ENCODE assay signal across 7 cellular contexts in genomic region chr7:116138202-116138801, GRCh38.
A peak's percentile ranks its signal among the peaks of the same experiment; 100 is the strongest.
DNase-seq lines count a peak whose midpoint lies in the region; ATAC-seq and TF ChIP-seq lines count a peak whose summit lies in the region.

No MANE protein-coding gene starts in this region.

- ATAC-seq in GM19397 (IDR thresholded peaks at IDR 0.05; ENCODE audit: unreplicated experiment) (peak; percentile 91), HG03280 (IDR thresholded peaks at IDR 0.05; ENCODE audit: unreplicated experiment) (peak; percentile 91), body of pancreas (peak; percentile 75)

- TF ChIP-seq POLR2A in body of pancreas (IDR thresholded peaks at IDR 0.05) (no peak), stomach (IDR thresholded peaks at IDR 0.05) (no peak)

- H3K27me3 ChIP-seq in body of pancreas = no peaks in the 10 kb centered on the region
- H3K27me3 ChIP-seq in stomach = no peaks in the 10 kb centered on the region

- TF ChIP-seq EP300 in stomach (IDR thresholded peaks at IDR 0.05) = no peak

- WGBS in body of pancreas, 2 donors = 9 to 12% methylated on average over 2 of the region's 2 CpGs
- 4 to 19% (median 8%) methylated on average over 2 of the region's 2 CpGs for WGBS in stomach, 5 donors

- intact Hi-C loops in body of pancreas (cut with DNase I) = no loop called here
- intact Hi-C loops in stomach (cut with DNase I; ENCODE audit: low total_unique reads) = no loop called here

- no peaks in the 10 kb centered on the region for H3K36me3 ChIP-seq in body of pancreas (replicated peaks in 1 of 2; ENCODE audit: insufficient read depth in 1 of 2, low read depth in 2 of 2)
- no peaks in the 10 kb centered on the region for H3K36me3 ChIP-seq in stomach

- no peak overlapping the region for H3K4me3 ChIP-seq in body of pancreas
- no peak overlapping the region for H3K4me3 ChIP-seq in stomach

- no peak overlapping the region for H3K27ac ChIP-seq in body of pancreas
- no peak overlapping the region for H3K27ac ChIP-seq in stomach

- DNase-seq in EL (peak; percentile 70), NCI-H526 (lab: John Stamatoyannopoulos, UW) (peak; percentile 35 to 79), body of pancreas (peak in 1 of 4 donors; percentile 16), iPS-NIHi7 (ENCODE audit: extremely low spot score) (peak; percentile 35), stomach (no peak)

- H3K4me1 ChIP-seq in body of pancreas = no peaks in the 10 kb centered on the region
- peaks cover 0 to 8% (median 3%) of the 10 kb centered on the region in 4 donors for H3K4me1 ChIP-seq in stomach

- H3K9me3 ChIP-seq in body of pancreas = no peaks in the 10 kb centered on the region
- no peaks in the 10 kb centered on the region for H3K9me3 ChIP-seq in stomach

- peak; percentile 14 to 74 (median 71) for TF ChIP-seq CTCF in body of pancreas (IDR thresholded peaks at IDR 0.05)
- TF ChIP-seq CTCF in stomach (IDR thresholded peaks at IDR 0.05) = peak in 4 of 7 experiments; percentile 45 to 70 (median 62)
